ENCODE assay signal across 2 cellular contexts in the genomic region with DNA sequence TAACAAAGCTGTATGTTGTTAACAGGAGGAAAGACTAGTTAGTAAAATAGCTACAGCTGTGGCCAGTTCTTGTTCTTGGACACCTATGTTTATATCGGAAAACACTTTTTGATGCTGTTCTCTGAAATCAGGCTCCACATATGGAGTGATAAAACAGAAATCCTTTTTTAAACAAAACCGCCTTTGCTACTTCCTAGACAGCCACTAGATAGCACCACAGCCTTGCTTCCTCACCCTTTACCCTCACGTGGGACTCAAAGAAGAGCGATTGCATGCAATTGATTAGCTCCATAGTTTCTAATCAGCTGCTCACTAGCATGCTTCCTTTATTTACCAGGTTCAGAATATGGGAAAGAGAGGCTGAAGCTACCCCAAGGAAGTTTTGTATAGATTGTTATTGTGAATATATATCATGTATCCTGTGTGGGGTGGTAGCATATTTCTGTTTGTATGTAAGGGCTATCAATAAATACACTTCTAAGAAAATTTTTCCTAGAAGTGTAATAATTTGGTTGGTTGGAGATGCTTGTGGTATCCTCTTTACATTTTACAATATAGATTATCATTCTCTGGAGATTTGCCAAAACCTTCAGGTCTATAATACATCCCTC.
A peak's percentile ranks its signal among the peaks of the same experiment; 100 is the strongest.
TF ChIP-seq lines count a peak whose summit lies in the region.

No MANE protein-coding gene starts in this region.

TF ChIP-seq in Ishikawa, 13 proteins besides CTCF, POLR2A, EP300 and RAD21:
- TF ChIP-seq, protein P1, sequence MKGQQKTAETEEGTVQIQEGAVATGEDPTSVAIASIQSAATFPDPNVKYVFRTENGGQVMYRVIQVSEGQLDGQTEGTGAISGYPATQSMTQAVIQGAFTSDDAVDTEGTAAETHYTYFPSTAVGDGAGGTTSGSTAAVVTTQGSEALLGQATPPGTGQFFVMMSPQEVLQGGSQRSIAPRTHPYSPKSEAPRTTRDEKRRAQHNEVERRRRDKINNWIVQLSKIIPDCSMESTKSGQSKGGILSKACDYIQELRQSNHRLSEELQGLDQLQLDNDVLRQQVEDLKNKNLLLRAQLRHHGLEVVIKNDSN (IDR thresholded peaks at IDR 0.05): peak; percentile 25; the same call in 1 of the 2 replicates
- no peak for TF ChIP-seq TCF12 (IDR thresholded peaks at IDR 0.05; ENCODE audit: low read depth)

TF ChIP-seq in endothelial cell of umbilical vein, 7 proteins besides CTCF, POLR2A, EP300 and RAD21:
- no peak for TF ChIP-seq FOS (IDR thresholded peaks at IDR 0.05; ENCODE audit: borderline replicate concordance, insufficient read depth, low read length)
- TF ChIP-seq MYC (IDR thresholded peaks at IDR 0.05; ENCODE audit: low read depth, low read length): no peak
- TF ChIP-seq POLR2AphosphoS5 (IDR thresholded peaks at IDR 0.05; ENCODE audit: insufficient read depth, low read depth, low read length): no peak
- TF ChIP-seq JUN (IDR thresholded peaks at IDR 0.05; ENCODE audit: borderline replicate concordance, insufficient read depth, insufficient read length, low read depth): no peak
- no peak for TF ChIP-seq GATA2 (IDR thresholded peaks at IDR 0.05; ENCODE audit: insufficient read depth, insufficient read length, low read depth, low read length)
- TF ChIP-seq, protein P2, sequence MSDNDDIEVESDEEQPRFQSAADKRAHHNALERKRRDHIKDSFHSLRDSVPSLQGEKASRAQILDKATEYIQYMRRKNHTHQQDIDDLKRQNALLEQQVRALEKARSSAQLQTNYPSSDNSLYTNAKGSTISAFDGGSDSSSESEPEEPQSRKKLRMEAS (IDR thresholded peaks at IDR 0.05; ENCODE audit: insufficient read depth, insufficient read length): no peak
- TF ChIP-seq EZH2 (IDR thresholded peaks at IDR 0.05; ENCODE audit: borderline replicate concordance, low read depth, low read length, severe bottlenecking): no peak
